ENCODE assay signal across 17 cellular contexts in genomic region chr6:38143191-38144154, GRCh38.
DNase-seq lines count a peak whose midpoint lies in the region; ATAC-seq and TF ChIP-seq lines count a peak whose summit lies in the region.
"Had no signal": no experiment of that assay in that cellular context is flagged by ENCODE, and none has a peak within 500 bp of the region (broad histone marks: within the 10 kb centered on the region; RNA-seq: fewer than 3 reads in every experiment).

No MANE protein-coding gene starts in this region.

- peaks cover 19% of the 10 kb centered on the region for H3K79me2 ChIP-seq in mammary epithelial cell (ENCODE audit: insufficient read depth, low read length)

- dilution Hi-C loops in mammary epithelial cell (cut with HindIII; ENCODE audit: low sequenced_read_pairs): no loop called here

- H4K20me1 ChIP-seq in mammary epithelial cell (ENCODE audit: insufficient read depth, low read length): no peaks in the 10 kb centered on the region

- no peak overlapping the region for H3K9ac ChIP-seq in mammary epithelial cell (ENCODE audit: insufficient read depth, low read length)

- H3K4me3 ChIP-seq in mammary epithelial cell (replicated peaks in 1 of 3; ENCODE audit: insufficient read depth in 1 of 3, low read depth in 2 of 3, low read length in 3 of 3) (no peak overlapping the region), breast epithelium (no peak overlapping the region), SJCRH30 (no peak overlapping the region), prostate gland (no peak overlapping the region), tibial artery (no peak overlapping the region)
- H3K4me3 ChIP-seq: K562, pancreas had no signal

- in situ Hi-C loops in mammary epithelial cell (cut with MboI; ENCODE audit: low sequenced_read_pairs in 2 of 2): no loop called here

- WGBS in mammary epithelial cell (ENCODE audit: low coverage, missing lambda C conversion rate): 63% methylated on average over 8 of the region's 8 CpGs
- WGBS in prostate gland: 70% methylated on average over 8 of the region's 8 CpGs

- peaks cover 19% of the 10 kb centered on the region for H3K36me3 Mint-ChIP-seq in activated T-helper 17 cell treated with anti-CD3 and anti-CD28 coated beads, Interleukin-2, amount 50 U/mL, for 72 hours (ENCODE audit: low read depth)

- CTCF ChIA-PET in mammary epithelial cell (lab: Charles Lee; ENCODE audit: low non-redundant PET): no interaction called here

- intact Hi-C loops in mammary epithelial cell (cut with micrococcal nuclease) (no loop called here), breast epithelium (cut with DNase I; ENCODE audit: low total_unique reads) (no loop called here), prostate gland (cut with DNase I) (no loop called here), tibial artery (cut with DNase I; ENCODE audit: low total_unique reads) (no loop called here)

- no peaks in the 10 kb centered on the region for H3K36me3 ChIP-seq in mammary epithelial cell (ENCODE audit: insufficient read depth, low read length)
- no peaks in the 10 kb centered on the region for H3K36me3 ChIP-seq in breast epithelium
- H3K36me3 ChIP-seq in SJCRH30: no peaks in the 10 kb centered on the region
- no peaks in the 10 kb centered on the region for H3K36me3 ChIP-seq in prostate gland
- H3K36me3 ChIP-seq in tibial artery: peaks cover 0 to 8% (median 0%) of the 10 kb centered on the region in 3 donors
- H3K36me3 ChIP-seq: pancreas had no signal

- no peak overlapping the region for H3K27ac Mint-ChIP-seq in activated T-helper 17 cell treated with anti-CD3 and anti-CD28 coated beads, Interleukin-2, amount 50 U/mL, for 72 hours

- H3K27ac ChIP-seq in mammary epithelial cell (ENCODE audit: insufficient read depth, low read depth, low read length) (no peak overlapping the region), breast epithelium (no peak overlapping the region), SJCRH30 (no peak overlapping the region), substantia nigra (ENCODE audit: low read depth, low read length, poor library complexity, severe bottlenecking) (peak overlapping the region; percentile 65), prostate gland (no peak overlapping the region), tibial artery (no peak overlapping the region)
- H3K27ac ChIP-seq: foreskin keratinocyte, pancreas had no signal

- no peaks in the 10 kb centered on the region for H3K9me3 Mint-ChIP-seq in activated T-helper 17 cell treated with anti-CD3 and anti-CD28 coated beads, Interleukin-2, amount 50 U/mL, for 72 hours

- no peak for ATAC-seq in activated T-helper 17 cell treated with anti-CD3 and anti-CD28 coated beads, Interleukin-2, amount 50 U/mL, for 72 hours (replicated peaks)
- ATAC-seq: foreskin keratinocyte, K562, left lobe of liver had no signal

- H3K27me3 ChIP-seq in mammary epithelial cell (ENCODE audit: insufficient read depth, low read length) (no peaks in the 10 kb centered on the region), breast epithelium (no peaks in the 10 kb centered on the region), SJCRH30 (no peaks in the 10 kb centered on the region), prostate gland (replicated peaks; ENCODE audit: insufficient read depth) (no peaks in the 10 kb centered on the region), tibial artery (no peaks in the 10 kb centered on the region)
- H3K27me3 ChIP-seq: foreskin keratinocyte, pancreas had no signal

- no TSS peak for BruUV-seq in mammary epithelial cell (replicated peaks; lab: Mats Ljungman, UMichigan)

- H3K4me3 Mint-ChIP-seq in activated T-helper 17 cell treated with anti-CD3 and anti-CD28 coated beads, Interleukin-2, amount 50 U/mL, for 72 hours: no peak overlapping the region

- no peak for TF ChIP-seq CTCF in mammary epithelial cell (conservative IDR thresholded peaks at IDR 0.05 in 1 of 2, IDR thresholded peaks at IDR 0.05 in 1 of 2; ENCODE audit: extremely low read depth in 1 of 2, insufficient read depth in 1 of 2, low read depth in 1 of 2, low read length in 2 of 2)
- no peak for TF ChIP-seq CTCF in breast epithelium (IDR thresholded peaks at IDR 0.05)
- TF ChIP-seq CTCF in prostate gland (IDR thresholded peaks at IDR 0.05): no peak
- no peak for TF ChIP-seq CTCF in tibial artery (IDR thresholded peaks at IDR 0.05)

- peak; percentile 39 for DNase-seq in mammary epithelial cell
- no peak for DNase-seq in breast epithelium (ENCODE audit: low spot score in 2 of 2)
- peak; percentile 23 to 57 for DNase-seq in SJCRH30
- DNase-seq in inferior parietal cortex (ENCODE audit: extremely low spot score): peak; percentile 66
- peak in 31 of 49 donors; percentile 11 to 65 (median 38) for DNase-seq in substantia nigra (lab: John Stamatoyannopoulos, UW)
- no peak for DNase-seq in prostate gland (ENCODE audit: low spot score)
- no peak for DNase-seq in tibial artery
- DNase-seq: activated T-cell treated with anti-CD3 and anti-CD28 coated beads for 4 hours, amniotic stem cell, DMS153, foreskin keratinocyte, NCI-H345, pancreas, SHP77 had no signal

- no peak overlapping the region for H2AFZ ChIP-seq in mammary epithelial cell (ENCODE audit: low read depth, low read length)

- H3K9me3 ChIP-seq in mammary epithelial cell (replicated peaks; ENCODE audit: insufficient read depth, low read length) (no peaks in the 10 kb centered on the region), breast epithelium (no peaks in the 10 kb centered on the region), SJCRH30 (replicated peaks) (no peaks in the 10 kb centered on the region), prostate gland (no peaks in the 10 kb centered on the region), tibial artery (no peaks in the 10 kb centered on the region)
- H3K9me3 ChIP-seq: pancreas had no signal

- H3K4me1 ChIP-seq in mammary epithelial cell (ENCODE audit: insufficient read depth, low read length) (peaks cover 7% of the 10 kb centered on the region), breast epithelium (no peaks in the 10 kb centered on the region), SJCRH30 (0 out of 2 replicates have a peak, but pooled peaks cover 6% of the 10 kb centered on the region), prostate gland (replicated peaks) (no peaks in the 10 kb centered on the region), tibial artery (peaks cover 0 to 10% (median 0%) of the 10 kb centered on the region in 4 donors)
- H3K4me1 ChIP-seq: foreskin keratinocyte, pancreas had no signal

- no peaks in the 10 kb centered on the region for H3K27me3 Mint-ChIP-seq in activated T-helper 17 cell treated with anti-CD3 and anti-CD28 coated beads, Interleukin-2, amount 50 U/mL, for 72 hours

- no peak overlapping the region for H3K4me2 ChIP-seq in mammary epithelial cell (ENCODE audit: insufficient read depth, low read depth, low read length)

- H3K4me1 Mint-ChIP-seq in activated T-helper 17 cell treated with anti-CD3 and anti-CD28 coated beads, Interleukin-2, amount 50 U/mL, for 72 hours: peaks cover 31% of the 10 kb centered on the region

- TF ChIP-seq POLR2A in breast epithelium (IDR thresholded peaks at IDR 0.05): no peak
- no peak for TF ChIP-seq POLR2A in prostate gland (IDR thresholded peaks at IDR 0.05)

Comparison
In these comparisons a context has a peak if more than half of its experiments do, and no peak if none do; other contexts are left out.
1. DNase-seq: peak in mammary epithelial cell (single experiment), SJCRH30 (2 of 2), inferior parietal cortex (single experiment) and substantia nigra (31 of 49); none in breast epithelium (0 of 2), prostate gland (single experiment) and tibial artery (0 of 2).